In genomic region chr12:109258607-109259544, GRCh38 we compare ENCODE assay signal across 1 cellular context.
TF ChIP-seq lines count a peak whose summit lies in the region.

No MANE protein-coding gene starts in this region.

TF ChIP-seq in HCT116, 20 proteins besides CTCF, POLR2A, EP300 and RAD21 (continued from another document):
- peak; percentile 39 for TF ChIP-seq REST (IDR thresholded peaks at IDR 0.05; ENCODE audit: low read depth)
